In the genomic region with DNA sequence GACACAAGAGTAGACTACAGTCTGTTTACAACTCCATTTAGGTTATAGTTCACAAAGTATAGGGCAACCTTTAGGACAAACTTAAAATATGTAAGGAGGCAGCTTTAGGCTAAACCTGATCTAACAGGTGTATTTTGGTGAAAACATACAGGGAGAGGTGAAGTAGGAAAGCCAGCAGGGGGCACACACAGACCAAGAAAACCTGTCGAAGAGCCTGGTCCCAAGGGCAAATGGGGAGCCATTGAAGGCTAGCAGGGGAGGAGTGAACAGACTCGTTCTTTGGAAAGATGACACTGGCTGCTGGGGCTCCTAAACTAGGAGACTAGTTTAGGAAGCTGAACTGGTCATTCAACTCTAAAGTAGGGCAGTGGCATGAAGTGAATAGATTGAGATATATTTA, we compare ENCODE assay signal across 8 cellular contexts.
A peak's percentile ranks its signal among the peaks of the same experiment; 100 is the strongest.
DNase-seq lines count a peak whose midpoint lies in the region; ATAC-seq and TF ChIP-seq lines count a peak whose summit lies in the region.

No MANE protein-coding gene starts in this region.

- H3K9me3 ChIP-seq in spleen, result no peaks in the 10 kb centered on the region

- H3K4me3 ChIP-seq in spleen, result no peak overlapping the region

- H3K4me1 Mint-ChIP-seq in activated CD4-positive, alpha-beta memory T cell treated with anti-CD3 and anti-CD28 coated beads, Interleukin-2, amount 10 ng/mL, durations not matched to agents 7 days and 5 days, result no peaks in the 10 kb centered on the region

- H3K36me3 Mint-ChIP-seq in activated CD4-positive, alpha-beta memory T cell treated with anti-CD3 and anti-CD28 coated beads, Interleukin-2, amount 10 ng/mL, durations not matched to agents 7 days and 5 days (ENCODE audit: low read depth), result no peaks in the 10 kb centered on the region

- POLR2A ChIA-PET in activated CD4-positive, alpha-beta memory T cell treated with anti-CD3 and anti-CD28 coated beads, Interleukin-2, amount 10 ng/mL, durations not matched to agents 7 days and 5 days (lab: Charles Lee), result no interaction called here

- DNase-seq in NCI-H1092 treated with DMSO at 0.1 percent for 48 hours (lab: John Stamatoyannopoulos, UW) (peak; percentile 35), NCI-H1092 (lab: John Stamatoyannopoulos, UW) (no peak), NCI-H1694 (lab: John Stamatoyannopoulos, UW) (peak; percentile 47), glomerular visceral epithelial cell (ENCODE audit: extremely low spot score) (peak; percentile 6), spleen (no peak), foreskin melanocyte (no peak)
- DNase-seq in activated CD4-positive, alpha-beta memory T cell treated with anti-CD3 and anti-CD28 coated beads, Interleukin-2, amount 10 ng/mL, durations not matched to agents 7 days and 5 days, result peak; percentile 31

- no peaks in the 10 kb centered on the region for H3K9me3 Mint-ChIP-seq in activated CD4-positive, alpha-beta memory T cell treated with anti-CD3 and anti-CD28 coated beads, Interleukin-2, amount 10 ng/mL, durations not matched to agents 7 days and 5 days

- CTCF ChIA-PET in activated CD4-positive, alpha-beta memory T cell treated with anti-CD3 and anti-CD28 coated beads, Interleukin-2, amount 10 ng/mL, durations not matched to agents 7 days and 5 days (lab: Charles Lee), result interaction anchor here (0.6 to 3.3 kb wide), 4 partner anchors 467 to 681 kb away, joined by 3 to 11 read pairs (median 5); no protein-coding TSS in a partner anchor

- peak in 8 of 11 experiments; percentile 10 to 50 (median 36) for TF ChIP-seq CTCF in spleen (IDR thresholded peaks at IDR 0.05 in 8 of 11, conservative IDR thresholded peaks at IDR 0.05 in 3 of 11)

- intact Hi-C loops in spleen (cut with DNase I; ENCODE audit: low total_unique reads), result no loop called here

- H3K27ac ChIP-seq in spleen, result no peak overlapping the region

- no peak for TF ChIP-seq POLR2A in spleen (IDR thresholded peaks at IDR 0.05)

- no peak overlapping the region for H3K27ac Mint-ChIP-seq in activated CD4-positive, alpha-beta memory T cell treated with anti-CD3 and anti-CD28 coated beads, Interleukin-2, amount 10 ng/mL, durations not matched to agents 7 days and 5 days

- 2 to 10% (median 3%) methylated on average over 2 of the region's 2 CpGs for WGBS in spleen, 5 donors

- no peak overlapping the region for H3K4me3 Mint-ChIP-seq in activated CD4-positive, alpha-beta memory T cell treated with anti-CD3 and anti-CD28 coated beads, Interleukin-2, amount 10 ng/mL, durations not matched to agents 7 days and 5 days

- peaks cover 14% of the 10 kb centered on the region for H3K27me3 Mint-ChIP-seq in activated CD4-positive, alpha-beta memory T cell treated with anti-CD3 and anti-CD28 coated beads, Interleukin-2, amount 10 ng/mL, durations not matched to agents 7 days and 5 days

- no peak for ATAC-seq in GM21576 (IDR thresholded peaks at IDR 0.05; ENCODE audit: unreplicated experiment)

- H3K4me1 ChIP-seq in spleen, result no peaks in the 10 kb centered on the region

- peaks cover 0 to 24% (median 0%) of the 10 kb centered on the region in 7 donors for H3K27me3 ChIP-seq in spleen (replicated peaks in 1 of 7)

- no peaks in the 10 kb centered on the region for H3K36me3 ChIP-seq in spleen

Comparison
In these comparisons a context has a peak if more than half of its experiments do, and no peak if none do; other contexts are left out.
1. DNase-seq: peak in NCI-H1092 treated with DMSO at 0.1 percent for 48 hours (single experiment), NCI-H1694 (single experiment), activated CD4-positive, alpha-beta memory T cell treated with anti-CD3 and anti-CD28 coated beads, Interleukin-2, amount 10 ng/mL, durations not matched to agents 7 days and 5 days (single experiment) and glomerular visceral epithelial cell (single experiment); none in NCI-H1092 (single experiment), spleen (single experiment) and foreskin melanocyte (single experiment).